ENCODE assay signal across 9 cellular contexts in genomic region chr14:61527325-61528100, GRCh38.
DNase-seq lines count a peak whose midpoint lies in the region; ATAC-seq, FAIRE-seq and TF ChIP-seq lines count a peak whose summit lies in the region.
"Had no signal": no experiment of that assay in that cellular context is flagged by ENCODE, and none has a peak within 500 bp of the region (broad histone marks: within the 10 kb centered on the region; RNA-seq: fewer than 3 reads in every experiment).

No MANE protein-coding gene starts in this region.

- in situ Hi-C loops in G401 (cut with HindIII; ENCODE audit: low sequenced_read_pairs), result no loop called here

- no peak overlapping the region for H3K4me3 ChIP-seq in adipocyte (ENCODE audit: low read length)
- H3K4me3 ChIP-seq in left lung, result no peak overlapping the region
- H3K4me3 ChIP-seq in MG63, result no peak overlapping the region

- H3K4me3 Mint-ChIP-seq in activated naive CD4-positive, alpha-beta T cell treated with anti-CD3 and anti-CD28 coated beads, Interleukin-2, amount 50 U/mL, for 24 hours, result no peak overlapping the region

- H3K27me3 ChIP-seq in adipocyte (replicated peaks; ENCODE audit: control insufficient read depth, insufficient read depth, low read length) (no peaks in the 10 kb centered on the region), left lung (no peaks in the 10 kb centered on the region), MG63 (no peaks in the 10 kb centered on the region)

- no peaks in the 10 kb centered on the region for H3K9me3 Mint-ChIP-seq in activated naive CD4-positive, alpha-beta T cell treated with anti-CD3 and anti-CD28 coated beads, Interleukin-2, amount 50 U/mL, for 24 hours

- H3K27me3 Mint-ChIP-seq in activated naive CD4-positive, alpha-beta T cell treated with anti-CD3 and anti-CD28 coated beads, Interleukin-2, amount 50 U/mL, for 24 hours, result no peaks in the 10 kb centered on the region

- no peaks in the 10 kb centered on the region for H3K9me3 ChIP-seq in adipocyte (ENCODE audit: control insufficient read depth, low read length)
- H3K9me3 ChIP-seq in left lung, result no peaks in the 10 kb centered on the region
- no peaks in the 10 kb centered on the region for H3K9me3 ChIP-seq in MG63

- peak overlapping the region; percentile 87 for H3K27ac Mint-ChIP-seq in activated naive CD4-positive, alpha-beta T cell treated with anti-CD3 and anti-CD28 coated beads, Interleukin-2, amount 50 U/mL, for 24 hours

- H3K27ac ChIP-seq in left lung, result peak overlapping the region; percentile 74 to 87

- intact Hi-C loops in left lung (cut with DNase I), result no loop called here

- no peak for TF ChIP-seq CTCF in left lung (IDR thresholded peaks at IDR 0.05)

- peaks cover 84% of the 10 kb centered on the region for H3K4me1 Mint-ChIP-seq in activated naive CD4-positive, alpha-beta T cell treated with anti-CD3 and anti-CD28 coated beads, Interleukin-2, amount 50 U/mL, for 24 hours

- H3K36me3 Mint-ChIP-seq in activated naive CD4-positive, alpha-beta T cell treated with anti-CD3 and anti-CD28 coated beads, Interleukin-2, amount 50 U/mL, for 24 hours, result peaks cover 37% of the 10 kb centered on the region

- H3K36me3 ChIP-seq in adipocyte (ENCODE audit: control insufficient read depth, insufficient read depth, low read length, severe bottlenecking) (no peaks in the 10 kb centered on the region), left lung (peaks cover 0 to 4% of the 10 kb centered on the region in 2 donors), MG63 (no peaks in the 10 kb centered on the region)

- peak overlapping the region; percentile 22 for H3K9ac ChIP-seq in adipocyte (ENCODE audit: low read length)

- peak; percentile 20 for ATAC-seq in left lung

- peaks cover 45% of the 10 kb centered on the region for H3K4me1 ChIP-seq in adipocyte (ENCODE audit: control insufficient read depth, insufficient read depth, low read length)
- H3K4me1 ChIP-seq in left lung, result peaks cover 36 to 87% of the 10 kb centered on the region in 2 donors

- no peak for DNase-seq in activated naive CD4-positive, alpha-beta T cell treated with Interleukin-2 at 50 U/mL for 16 hours
- peak; percentile 60 for DNase-seq in adipocyte (ENCODE audit: low read depth)
- DNase-seq in left lung, result peak in 1 of 2 donors; percentile 59
- peak; percentile 89 for DNase-seq in urothelium cell line (ENCODE audit: low spot score)
- no peak for DNase-seq in HUDEP-2 (lab: John Stamatoyannopoulos, UW; ENCODE audit: unreplicated experiment in 76 of 76)
- no peak for DNase-seq in G401 (ENCODE audit: low spot score)
- DNase-seq in MG63, result no peak
- DNase-seq: occipital lobe had no signal

- peak; percentile 82 for FAIRE-seq in urothelium cell line (lab: Jason Lieb, UNC)

Comparison
In these comparisons a context has a peak if more than half of its experiments do, and no peak if none do; other contexts are left out.
1. DNase-seq: peak in adipocyte (single experiment) and urothelium cell line (single experiment); none in activated naive CD4-positive, alpha-beta T cell treated with Interleukin-2 at 50 U/mL for 16 hours (single experiment), HUDEP-2 (0 of 76), G401 (single experiment) and MG63 (single experiment).